ENCODE assay signal across 14 cellular contexts in genomic region chr3:161267646-161268045, GRCh38. TPM values are rescaled to one million over a fixed set of nuclear protein-coding genes. Genes with fewer than 3 reads are reported as not detected.
A peak's percentile ranks its signal among the peaks of the same experiment; 100 is the strongest.
DNase-seq lines count a peak whose midpoint lies in the region; ATAC-seq and TF ChIP-seq lines count a peak whose summit lies in the region.
"Had no signal": no experiment of that assay in that cellular context is flagged by ENCODE, and none has a peak within 500 bp of the region (broad histone marks: within the 10 kb centered on the region; RNA-seq: fewer than 3 reads in every experiment).

No MANE protein-coding gene starts in this region.

- peaks cover 15% of the 10 kb centered on the region for H3K9me3 Mint-ChIP-seq in Caco-2 (ENCODE audit: unreplicated experiment)
- H3K9me3 Mint-ChIP-seq in Calu3 (ENCODE audit: low read depth, unreplicated experiment), result peaks cover 4% of the 10 kb centered on the region
- H3K9me3 Mint-ChIP-seq: CD4-positive, alpha-beta T cell had no signal

- no peak for DNase-seq in Caco-2
- no peak for DNase-seq in Calu3
- peak; percentile 57 for DNase-seq in SK-N-DZ (ENCODE audit: low spot score)
- no peak for DNase-seq in epithelial cell of prostate (ENCODE audit: low read depth, low spot score)
- no peak for DNase-seq in KG1 (lab: John Stamatoyannopoulos, UW)
- DNase-seq: ACHN; BE2C; C1 segment of cervical spinal cord; CD4-positive, alpha-beta T cell had no signal

- H3K9me3 ChIP-seq in Caco-2, result no peaks in the 10 kb centered on the region
- H3K9me3 ChIP-seq: BE2C had no signal

- H3K36me3 ChIP-seq in Caco-2 (ENCODE audit: control insufficient read depth, insufficient read depth, low read length), result no peaks in the 10 kb centered on the region; the same call in none of the 2 replicates

- no peak overlapping the region for H3K4me3 ChIP-seq in Caco-2 (ENCODE audit: low read depth, low read length)
- H3K4me3 ChIP-seq: GM23338, K562 had no signal

- H3K27ac ChIP-seq in epithelial cell of prostate, result peak overlapping the region; percentile 95
- H3K27ac ChIP-seq: HL-60 had no signal

- intact Hi-C loops in Caco-2 (cut with micrococcal nuclease; ENCODE audit: unreplicated experiment), result no loop called here
- intact Hi-C loops in Calu3 (cut with micrococcal nuclease; ENCODE audit: unreplicated experiment), result no loop called here

- POLR2A ChIA-PET in Caco-2 (lab: Charles Lee), result no interaction called here

- H3K27me3 ChIP-seq in Caco-2 (replicated peaks; ENCODE audit: control insufficient read depth, insufficient read depth, low read length), result no peaks in the 10 kb centered on the region
- H3K27me3 ChIP-seq: BE2C had no signal

- peaks cover 47% of the 10 kb centered on the region for H3K36me3 Mint-ChIP-seq in Caco-2 (ENCODE audit: insufficient read depth, unreplicated experiment)
- H3K36me3 Mint-ChIP-seq in Calu3 (ENCODE audit: insufficient read depth, unreplicated experiment), result peaks cover 14% of the 10 kb centered on the region

- H3K27ac Mint-ChIP-seq in Caco-2 (ENCODE audit: unreplicated experiment) (peak overlapping the region; percentile 34), Calu3 (ENCODE audit: unreplicated experiment) (peak overlapping the region; percentile 73)
- H3K27ac Mint-ChIP-seq: CD4-positive, alpha-beta T cell; GM23338 had no signal

- H3K4me1 ChIP-seq in Caco-2, result peaks cover 17% of the 10 kb centered on the region

- H3K4me1 Mint-ChIP-seq in Caco-2 (ENCODE audit: low read depth, unreplicated experiment), result peaks cover 15% of the 10 kb centered on the region
- H3K4me1 Mint-ChIP-seq in Calu3 (ENCODE audit: low read depth, unreplicated experiment), result peaks cover 36% of the 10 kb centered on the region

- ATAC-seq in GM18520 (IDR thresholded peaks at IDR 0.05; ENCODE audit: unreplicated experiment), result no peak
- no peak for ATAC-seq in GM18870 (IDR thresholded peaks at IDR 0.05; ENCODE audit: unreplicated experiment)
- ATAC-seq: GM23338, K562 had no signal

- TF ChIP-seq CTCF in Caco-2 (IDR thresholded peaks at IDR 0.05; ENCODE audit: insufficient read depth in 1 of 2, low read depth in 1 of 2, low read length in 1 of 2, severe bottlenecking in 1 of 2, unreplicated experiment in 1 of 2) (no peak), Calu3 (IDR thresholded peaks at IDR 0.05; ENCODE audit: unreplicated experiment) (no peak)

- BruUV-seq in Caco-2 (replicated peaks; lab: Mats Ljungman, UMichigan) (no TSS peak), Calu3 (replicated peaks; lab: Mats Ljungman, UMichigan) (no TSS peak)

- H3K27me3 Mint-ChIP-seq in Caco-2 (ENCODE audit: insufficient read depth, unreplicated experiment), result no peaks in the 10 kb centered on the region
- H3K27me3 Mint-ChIP-seq in Calu3 (ENCODE audit: unreplicated experiment), result no peaks in the 10 kb centered on the region
- H3K27me3 Mint-ChIP-seq: CD4-positive, alpha-beta T cell had no signal

- H3K4me3 Mint-ChIP-seq in Caco-2 (ENCODE audit: unreplicated experiment), result no peak overlapping the region
- H3K4me3 Mint-ChIP-seq in Calu3 (ENCODE audit: low read depth, unreplicated experiment), result no peak overlapping the region
- H3K4me3 Mint-ChIP-seq: CD4-positive, alpha-beta T cell; GM23338 had no signal

- CTCF ChIA-PET in Caco-2 (lab: Charles Lee), result no interaction called here
- CTCF ChIA-PET in Calu3 (lab: Charles Lee), result interaction anchor here (1.7 kb wide), 2 partner anchors 12 to 153 kb away, joined by 4 to 5 read pairs; no protein-coding TSS in a partner anchor

RNA-seq across cellular contexts. Expression of gene NMD3, which starts 46.5 kb away (rescaled TPM):
- 61.7 and 62.4 TPM in 2 replicates for total RNA-seq in Caco-2 (2022)
- 90.7 and 104 TPM in 2 replicates for total RNA-seq in Calu3 (2022)
- polyA plus RNA-seq in SK-N-DZ (2014; cell fraction: cytosol; rRNA removed), result 41.7 and 50.7 TPM in 2 replicates
- 39.4 and 44.1 TPM in 2 replicates for polyA plus RNA-seq in SK-N-DZ (2014; cell fraction: nucleus; rRNA removed)
